In the genomic region with DNA sequence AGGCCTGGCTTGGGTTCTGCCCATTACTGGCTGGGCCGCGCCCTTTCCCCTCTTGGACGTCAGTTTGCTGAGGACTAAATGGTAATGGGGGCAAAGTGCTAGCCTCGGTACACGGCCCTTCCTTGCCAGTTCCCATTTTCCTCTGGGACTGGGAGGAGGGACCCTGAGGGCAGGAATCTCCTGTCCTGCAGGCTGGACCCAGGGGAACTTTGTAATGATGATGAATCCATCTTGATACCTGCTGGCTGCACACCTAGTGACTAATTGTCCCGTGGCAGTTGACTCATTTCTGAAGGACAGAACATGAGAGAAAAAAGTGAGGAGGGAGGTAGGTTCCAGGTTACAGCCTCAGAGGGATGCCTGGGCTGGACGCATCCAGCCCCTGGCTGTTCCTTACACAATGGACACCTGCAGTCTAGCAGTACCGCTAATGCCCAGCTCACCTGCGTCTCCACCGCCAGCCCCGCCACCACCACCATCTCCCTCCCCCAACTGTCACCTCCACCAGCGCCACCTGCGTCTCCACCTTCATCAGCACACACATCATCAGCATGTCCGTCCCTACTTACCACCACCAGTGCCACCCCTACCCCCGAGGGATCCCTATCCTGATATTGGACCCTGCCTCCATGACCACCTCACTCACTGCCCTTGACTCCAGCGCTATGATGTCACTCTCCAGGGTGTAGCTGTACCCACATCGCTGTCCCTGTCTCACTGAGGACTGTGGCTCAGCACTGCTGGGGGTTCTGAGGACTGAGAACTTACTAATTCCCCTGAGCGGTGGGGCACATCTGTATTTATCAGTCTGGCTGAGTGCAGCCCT, we compare ENCODE assay signal across 12 cellular contexts. TPM values are rescaled to one million over a fixed set of nuclear protein-coding genes. Genes with fewer than 3 reads are reported as not detected.
A peak's percentile ranks its signal among the peaks of the same experiment; 100 is the strongest.
DNase-seq lines count a peak whose midpoint lies in the region; ATAC-seq, FAIRE-seq and TF ChIP-seq lines count a peak whose summit lies in the region.
"Had no signal": no experiment of that assay in that cellular context is flagged by ENCODE, and none has a peak within 500 bp of the region (broad histone marks: within the 10 kb centered on the region; RNA-seq: fewer than 3 reads in every experiment).

No MANE protein-coding gene starts in this region.

- H4K20me1 ChIP-seq in HepG2 (ENCODE audit: insufficient read depth, low read length) (no peaks in the 10 kb centered on the region), smooth muscle cell (ENCODE audit: low read depth) (no peaks in the 10 kb centered on the region)

- no peak overlapping the region for H3K27ac ChIP-seq in HepG2 (ENCODE audit: extremely low read length, insufficient read depth, low read length)
- no peak overlapping the region for H3K27ac ChIP-seq in smooth muscle cell (ENCODE audit: low read depth)
- no peak overlapping the region for H3K27ac ChIP-seq in A673 (ENCODE audit: low read depth, low read length, poor library complexity, severe bottlenecking)
- H3K27ac ChIP-seq: heart right ventricle, ovary had no signal

- H3K4me1 Mint-ChIP-seq in CD14-positive monocyte (peaks cover 58% of the 10 kb centered on the region), T-helper 17 cell (peaks cover 40% of the 10 kb centered on the region)

- H3K27me3 ChIP-seq in HepG2 (ENCODE audit: control insufficient read depth in 1 of 2, insufficient read depth in 2 of 2, low read length in 2 of 2): no peaks in the 10 kb centered on the region
- H3K27me3 ChIP-seq in smooth muscle cell (ENCODE audit: low read depth): no peaks in the 10 kb centered on the region
- H3K27me3 ChIP-seq in A673 (replicated peaks; ENCODE audit: insufficient read depth, low read depth, low read length, poor library complexity): no peaks in the 10 kb centered on the region
- H3K27me3 ChIP-seq: ovary had no signal

- FAIRE-seq in HepG2 (lab: Jason Lieb, UNC): no peak

- H3F3A ChIP-seq in smooth muscle cell (ENCODE audit: low read depth): no peaks in the 10 kb centered on the region

- H3K9ac ChIP-seq in HepG2 (ENCODE audit: insufficient read depth, low read depth, low read length) (no peak overlapping the region), smooth muscle cell (ENCODE audit: low read depth) (no peak overlapping the region)

- peaks cover 17 to 34% (median 25%) of the 10 kb centered on the region in 3 donors for H3K27me3 Mint-ChIP-seq in CD14-positive monocyte (ENCODE audit: low read depth in 3 of 3)
- no peaks in the 10 kb centered on the region for H3K27me3 Mint-ChIP-seq in T-helper 17 cell

- ATAC-seq in T-helper 17 cell: no peak
- no peak for ATAC-seq in HepG2

- no peak overlapping the region for H3K4me2 ChIP-seq in HepG2 (ENCODE audit: low read depth, low read length)
- no peak overlapping the region for H3K4me2 ChIP-seq in smooth muscle cell

- H3K36me3 ChIP-seq in HepG2 (replicated peaks in 1 of 2; ENCODE audit: control insufficient read depth in 1 of 2, insufficient read depth in 2 of 2, low read length in 2 of 2) (no peaks in the 10 kb centered on the region), smooth muscle cell (ENCODE audit: low read depth) (no peaks in the 10 kb centered on the region), A673 (ENCODE audit: insufficient read depth, low read length, poor library complexity, severe bottlenecking) (no peaks in the 10 kb centered on the region)
- H3K36me3 ChIP-seq: heart right ventricle, ovary had no signal

- H3K4me1 ChIP-seq in HepG2 (ENCODE audit: insufficient read depth, low read length) (peaks cover 24% of the 10 kb centered on the region), smooth muscle cell (ENCODE audit: low read depth) (no peaks in the 10 kb centered on the region), A673 (ENCODE audit: insufficient read depth, low read length, poor library complexity, severe bottlenecking) (no peaks in the 10 kb centered on the region)

- H2AFZ ChIP-seq in HepG2 (ENCODE audit: low read length) (no peak overlapping the region), smooth muscle cell (ENCODE audit: low read depth) (no peak overlapping the region)

- BruUV-seq in HepG2 (replicated peaks; lab: Mats Ljungman, UMichigan) (no TSS peak), A673 (replicated peaks; lab: Mats Ljungman, UMichigan) (no TSS peak)

- TF ChIP-seq RAD21 in HepG2 (CRISPR knock-in tag; IDR thresholded peaks at IDR 0.05): no peak

- CTCF ChIA-PET in HepG2 (lab: Yijun Ruan, JAX; ENCODE audit: low intra/inter-chr PET ratio, low total read pairs): no interaction called here
- CTCF ChIA-PET in A673 (lab: Charles Lee): no interaction called here

- TF ChIP-seq EP300 in HepG2 (IDR thresholded peaks at IDR 0.05; ENCODE audit: low read depth in 2 of 2, low read length in 2 of 2) (no peak), HepG2 (CRISPR knock-in tag; IDR thresholded peaks at IDR 0.05; ENCODE audit: borderline replicate concordance) (no peak)

- H3K4me3 Mint-ChIP-seq in CD14-positive monocyte (peak overlapping the region in 1 of 2 donors; percentile 64), T-helper 17 cell (peak overlapping the region; percentile 43)

- H3K79me2 ChIP-seq in HepG2 (ENCODE audit: insufficient read depth, low read length): peaks cover 16% of the 10 kb centered on the region
- no peaks in the 10 kb centered on the region for H3K79me2 ChIP-seq in smooth muscle cell (ENCODE audit: low read depth)

- H3K27ac Mint-ChIP-seq in CD14-positive monocyte: peak overlapping the region in 4 of 7 donors; percentile 14 to 69 (median 50)
- peak overlapping the region; percentile 95 for H3K27ac Mint-ChIP-seq in T-helper 17 cell

- DNase-seq in CD14-positive monocyte (ENCODE audit: low spot score): no peak
- peak; percentile 44 for DNase-seq in COLO668 (lab: John Stamatoyannopoulos, UW; ENCODE audit: unreplicated experiment)
- no peak for DNase-seq in T-helper 17 cell
- no peak for DNase-seq in HepG2 (ENCODE audit: low spot score)
- DNase-seq in smooth muscle cell (lab: John Stamatoyannopoulos, UW; ENCODE audit: unreplicated experiment): no peak
- DNase-seq in A673 (ENCODE audit: low spot score): no peak
- DNase-seq in T-helper 9 cell: no peak
- DNase-seq: effector memory CD4-positive, alpha-beta T cell; heart right ventricle; MV-4-11; NCI-H526 treated with DMSO at 0.1 percent for 48 hours; ovary had no signal

- H3K9me3 ChIP-seq in T-helper 17 cell (ENCODE audit: control insufficient read depth, low read length, poor library complexity, severe bottlenecking): no peaks in the 10 kb centered on the region
- H3K9me3 ChIP-seq in HepG2 (ENCODE audit: low read length): no peaks in the 10 kb centered on the region
- no peaks in the 10 kb centered on the region for H3K9me3 ChIP-seq in smooth muscle cell (replicated peaks; ENCODE audit: low read depth)
- H3K9me3 ChIP-seq in A673 (ENCODE audit: low read depth, low read length, poor library complexity, severe bottlenecking): no peaks in the 10 kb centered on the region
- H3K9me3 ChIP-seq: heart right ventricle, ovary had no signal

- H3K4me3 ChIP-seq in HepG2 (replicated peaks in 1 of 3; ENCODE audit: insufficient read depth in 1 of 3, low read depth in 2 of 3, low read length in 3 of 3): no peak overlapping the region
- no peak overlapping the region for H3K4me3 ChIP-seq in smooth muscle cell
- no peak overlapping the region for H3K4me3 ChIP-seq in A673 (ENCODE audit: low read depth, low read length, poor library complexity, severe bottlenecking)
- H3K4me3 ChIP-seq: heart right ventricle, ovary had no signal

- POLR2A ChIA-PET in HepG2 (lab: Yijun Ruan, JAX): no interaction called here
- POLR2A ChIA-PET in A673 (lab: Charles Lee; ENCODE audit: low non-redundant PET): interaction anchor here (0.6 kb wide), 1 partner anchor 16 kb away, joined by 4 read pairs; a partner anchor contains a TSS

- intact Hi-C loops in CD14-positive monocyte (cut with micrococcal nuclease): no loop called here
- intact Hi-C loops in HepG2 (cut with micrococcal nuclease; ENCODE audit: unreplicated experiment): no loop called here
- intact Hi-C loops in A673 (cut with micrococcal nuclease; ENCODE audit: unreplicated experiment): no loop called here

- TF ChIP-seq CTCF in CD14-positive monocyte (IDR thresholded peaks at IDR 0.05) (no peak), HepG2 (CRISPR knock-in tag; IDR thresholded peaks at IDR 0.05) (no peak), smooth muscle cell (IDR thresholded peaks at IDR 0.05; ENCODE audit: borderline replicate concordance, insufficient read depth, poor library complexity, severe bottlenecking) (no peak), A673 (conservative IDR thresholded peaks at IDR 0.05; ENCODE audit: low read depth, low read length) (no peak)

- no peak for TF ChIP-seq POLR2A in HepG2 (IDR thresholded peaks at IDR 0.05; ENCODE audit: insufficient read depth in 1 of 2, low read depth in 2 of 2, low read length in 2 of 2)

- peaks cover 0 to 1% (median 0%) of the 10 kb centered on the region in 7 donors for H3K9me3 Mint-ChIP-seq in CD14-positive monocyte

- 90% methylated on average over 15 of the region's 18 CpGs for whole genome bisulfite sequencing in HepG2 (ENCODE audit: low lambda C conversion rate)
- 73% methylated on average over 17 of the region's 18 CpGs for WGBS in smooth muscle cell (ENCODE audit: low lambda C conversion rate)

- in situ Hi-C loops in HepG2 (cut with HindIII; ENCODE audit: extremely low pct_ligation_motif_present, low pct_unique_long_range_greater_than_20kb): no loop called here

- H3K36me3 Mint-ChIP-seq in CD14-positive monocyte (no peaks in the 10 kb centered on the region), T-helper 17 cell (ENCODE audit: low read depth) (no peaks in the 10 kb centered on the region)

RNA-seq across cellular contexts. Expression of a gene that starts 4.3 kb away (rescaled TPM):
- polyA plus RNA-seq in CD14-positive monocyte: not detected
- total RNA-seq in T-helper 17 cell: 1 to 10 TPM; 1.3 to 2.4 TPM
- 7.8 and 17.9 TPM in 2 replicates for total RNA-seq in HepG2 (2016; rRNA removed; fragmentation: Illumina TruSeq; extraction: Trizol)
- total RNA-seq in HepG2 (2016; cell fraction: cytosol; rRNA removed; fragmentation: Illumina TruSeq; extraction: Trizol; ENCODE audit: low read depth): 3.8 and 4.0 TPM in 2 replicates
- total RNA-seq in HepG2 (2016; cell fraction: insoluble cytoplasmic fraction; rRNA removed; fragmentation: Illumina TruSeq; extraction: Trizol): 5.3 and 18.3 TPM in 2 replicates
- 7.4 and 8.2 TPM in 2 replicates for total RNA-seq in HepG2 (2016; cell fraction: membrane; rRNA removed; fragmentation: Illumina TruSeq; extraction: Trizol)
- total RNA-seq in HepG2 (2016; cell fraction: nucleus; rRNA removed; fragmentation: Illumina TruSeq; extraction: Trizol): 19.1 and 22.7 TPM in 2 replicates
- 20.9 and 27.3 TPM in 2 replicates for polyA plus RNA-seq in HepG2 (2011; rRNA removed)
- polyA plus RNA-seq in HepG2 (2011; cell fraction: cytosol; rRNA removed): 14.0 and 14.6 TPM in 2 replicates
- polyA plus RNA-seq in HepG2 (2011; cell fraction: nucleus; rRNA removed): 70.0 and 99.3 TPM in 2 replicates
- polyA plus RNA-seq in HepG2 (2012): 15.8 and 16.5 TPM in 2 replicates
- 2.7 and 3.5 TPM in 2 replicates for polyA plus RNA-seq in HepG2 (2016; cell fraction: cytosol; fragmentation: Illumina TruSeq; extraction: Trizol; ENCODE audit: low read depth)
- 6.8 and 7.1 TPM in 2 replicates for polyA plus RNA-seq in HepG2 (2016; cell fraction: insoluble cytoplasmic fraction; fragmentation: Illumina TruSeq; extraction: Trizol; ENCODE audit: low read depth)
- 4.6 and 6.1 TPM in 2 replicates for polyA plus RNA-seq in HepG2 (2016; cell fraction: membrane; fragmentation: Illumina TruSeq; extraction: Trizol; ENCODE audit: low read depth)
- 48.7 and 52.7 TPM in 2 replicates for polyA plus RNA-seq in HepG2 (2016; cell fraction: nucleus; fragmentation: Illumina TruSeq; extraction: Trizol; ENCODE audit: insufficient read depth, low read depth)
- polyA minus RNA-seq in HepG2 (2011; rRNA and poly(A)+ RNA removed; ENCODE audit: low replicate concordance): 0.07 and 41.0 TPM in 2 replicates
- 12.1 and 12.2 TPM in 2 replicates for polyA minus RNA-seq in HepG2 (2011; cell fraction: cytosol; rRNA and poly(A)+ RNA removed)
- polyA minus RNA-seq in HepG2 (2011; cell fraction: nucleus; rRNA and poly(A)+ RNA removed): 15.5 and 15.7 TPM in 2 replicates
- total RNA-seq in smooth muscle cell: 0.09 and 0.13 TPM in 2 replicates
- 0.08 TPM in 1 of 2 replicates, not detected in the other for polyA plus RNA-seq in smooth muscle cell
- total RNA-seq in A673 (2021): 0.35 TPM in 1 of 2 replicates, not detected in the other

RNA-seq across cellular contexts. Expression of a gene that starts 16.3 kb away (rescaled TPM):
- polyA plus RNA-seq in CD14-positive monocyte: 1 to 10 TPM; 1.9 to 3.1 TPM
- total RNA-seq in T-helper 17 cell: 100 to 1,000 TPM; 228 to 288 TPM
- total RNA-seq in HepG2 (2016; rRNA removed; fragmentation: Illumina TruSeq; extraction: Trizol): 5.1 and 9.2 TPM in 2 replicates
- total RNA-seq in HepG2 (2016; cell fraction: cytosol; rRNA removed; fragmentation: Illumina TruSeq; extraction: Trizol; ENCODE audit: low read depth): 7.2 and 9.4 TPM in 2 replicates
- 4.4 and 8.7 TPM in 2 replicates for total RNA-seq in HepG2 (2016; cell fraction: insoluble cytoplasmic fraction; rRNA removed; fragmentation: Illumina TruSeq; extraction: Trizol)
- total RNA-seq in HepG2 (2016; cell fraction: membrane; rRNA removed; fragmentation: Illumina TruSeq; extraction: Trizol): 7.2 and 9.8 TPM in 2 replicates
- total RNA-seq in HepG2 (2016; cell fraction: nucleus; rRNA removed; fragmentation: Illumina TruSeq; extraction: Trizol): 9.4 and 17.1 TPM in 2 replicates
- polyA plus RNA-seq in HepG2 (2011; rRNA removed): 16.8 and 19.1 TPM in 2 replicates
- 6.8 and 9.5 TPM in 2 replicates for polyA plus RNA-seq in HepG2 (2011; cell fraction: cytosol; rRNA removed)
- polyA plus RNA-seq in HepG2 (2011; cell fraction: nucleus; rRNA removed): 134 and 149 TPM in 2 replicates
- 37.8 and 52.8 TPM in 2 replicates for polyA plus RNA-seq in HepG2 (2012)
- polyA plus RNA-seq in HepG2 (2016; cell fraction: cytosol; fragmentation: Illumina TruSeq; extraction: Trizol; ENCODE audit: low read depth): 2.3 and 2.5 TPM in 2 replicates
- polyA plus RNA-seq in HepG2 (2016; cell fraction: insoluble cytoplasmic fraction; fragmentation: Illumina TruSeq; extraction: Trizol; ENCODE audit: low read depth): 15.8 and 20.6 TPM in 2 replicates
- polyA plus RNA-seq in HepG2 (2016; cell fraction: membrane; fragmentation: Illumina TruSeq; extraction: Trizol; ENCODE audit: low read depth): 9.4 and 9.7 TPM in 2 replicates
- polyA plus RNA-seq in HepG2 (2016; cell fraction: nucleus; fragmentation: Illumina TruSeq; extraction: Trizol; ENCODE audit: insufficient read depth, low read depth): 52.0 and 60.3 TPM in 2 replicates
- 18.3 and 21.3 TPM in 2 replicates for polyA minus RNA-seq in HepG2 (2011; rRNA and poly(A)+ RNA removed; ENCODE audit: low replicate concordance)
- 16.1 and 19.0 TPM in 2 replicates for polyA minus RNA-seq in HepG2 (2011; cell fraction: cytosol; rRNA and poly(A)+ RNA removed)
- 28.3 and 33.1 TPM in 2 replicates for polyA minus RNA-seq in HepG2 (2011; cell fraction: nucleus; rRNA and poly(A)+ RNA removed)
- 5.7 and 9.0 TPM in 2 replicates for total RNA-seq in smooth muscle cell
- polyA plus RNA-seq in smooth muscle cell: 6.8 and 8.9 TPM in 2 replicates
- total RNA-seq in A673 (2021): 80.3 and 92.8 TPM in 2 replicates

RNA-seq across cellular contexts. Expression of a gene that starts 56.5 kb away (rescaled TPM):
- polyA plus RNA-seq in CD14-positive monocyte: under 1 TPM; 0.05 to 0.30 TPM
- under 1 TPM; 0.57 to 0.60 TPM for total RNA-seq in T-helper 17 cell
- 2.0 and 2.1 TPM in 2 replicates for total RNA-seq in HepG2 (2016; rRNA removed; fragmentation: Illumina TruSeq; extraction: Trizol)
- total RNA-seq in HepG2 (2016; cell fraction: cytosol; rRNA removed; fragmentation: Illumina TruSeq; extraction: Trizol; ENCODE audit: low read depth): 0.20 and 0.26 TPM in 2 replicates
- total RNA-seq in HepG2 (2016; cell fraction: insoluble cytoplasmic fraction; rRNA removed; fragmentation: Illumina TruSeq; extraction: Trizol): 1.6 and 2.0 TPM in 2 replicates
- 0.71 and 0.79 TPM in 2 replicates for total RNA-seq in HepG2 (2016; cell fraction: membrane; rRNA removed; fragmentation: Illumina TruSeq; extraction: Trizol)
- 1.4 and 1.8 TPM in 2 replicates for total RNA-seq in HepG2 (2016; cell fraction: nucleus; rRNA removed; fragmentation: Illumina TruSeq; extraction: Trizol)
- 0.32 and 0.56 TPM in 2 replicates for polyA plus RNA-seq in HepG2 (2011; rRNA removed)
- polyA plus RNA-seq in HepG2 (2011; cell fraction: cytosol; rRNA removed): 0.31 and 0.34 TPM in 2 replicates
- 0.50 and 0.62 TPM in 2 replicates for polyA plus RNA-seq in HepG2 (2011; cell fraction: nucleus; rRNA removed)
- polyA plus RNA-seq in HepG2 (2012): 0.59 and 0.60 TPM in 2 replicates
- polyA plus RNA-seq in HepG2 (2016; cell fraction: cytosol; fragmentation: Illumina TruSeq; extraction: Trizol; ENCODE audit: low read depth): 0.09 TPM in 2 replicates
- polyA plus RNA-seq in HepG2 (2016; cell fraction: insoluble cytoplasmic fraction; fragmentation: Illumina TruSeq; extraction: Trizol; ENCODE audit: low read depth): 1.4 and 1.7 TPM in 2 replicates
- polyA plus RNA-seq in HepG2 (2016; cell fraction: membrane; fragmentation: Illumina TruSeq; extraction: Trizol; ENCODE audit: low read depth): 0.34 and 0.43 TPM in 2 replicates
- polyA plus RNA-seq in HepG2 (2016; cell fraction: nucleus; fragmentation: Illumina TruSeq; extraction: Trizol; ENCODE audit: insufficient read depth, low read depth): 1.1 and 1.6 TPM in 2 replicates
- 0.62 and 3.2 TPM in 2 replicates for polyA minus RNA-seq in HepG2 (2011; rRNA and poly(A)+ RNA removed; ENCODE audit: low replicate concordance)
- 0.70 and 0.99 TPM in 2 replicates for polyA minus RNA-seq in HepG2 (2011; cell fraction: cytosol; rRNA and poly(A)+ RNA removed)
- polyA minus RNA-seq in HepG2 (2011; cell fraction: nucleus; rRNA and poly(A)+ RNA removed): 0.87 and 0.90 TPM in 2 replicates
- 0.63 and 3.6 TPM in 2 replicates for total RNA-seq in smooth muscle cell
- 2.1 and 5.0 TPM in 2 replicates for polyA plus RNA-seq in smooth muscle cell
- 16.7 and 18.9 TPM in 2 replicates for total RNA-seq in A673 (2021)
